In the genomic region with DNA sequence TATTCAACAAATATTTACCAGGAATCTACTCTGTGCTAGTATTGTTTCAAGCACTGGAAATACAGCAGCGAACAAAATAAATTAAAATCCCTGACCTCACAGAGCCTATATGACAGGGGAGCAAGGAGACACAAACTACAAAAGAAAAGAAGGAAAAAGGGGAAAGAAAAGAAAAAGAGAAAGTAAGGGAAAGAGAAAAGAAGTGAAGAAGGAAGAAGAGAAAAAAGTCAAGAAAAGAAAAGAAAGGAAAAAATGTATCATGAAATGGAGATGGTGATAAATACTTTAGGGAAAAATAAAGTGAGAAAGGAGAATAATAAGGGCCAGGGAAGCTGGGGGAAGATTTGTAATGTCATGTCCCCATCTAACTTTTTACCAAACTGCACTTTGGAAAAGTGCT, we compare ENCODE assay signal across 27 cellular contexts. TPM values are rescaled to one million over a fixed set of nuclear protein-coding genes. Genes with fewer than 3 reads are reported as not detected.
DNase-seq lines count a peak whose midpoint lies in the region; FAIRE-seq and TF ChIP-seq lines count a peak whose summit lies in the region.
"Had no signal": no experiment of that assay in that cellular context is flagged by ENCODE, and none has a peak within 500 bp of the region (broad histone marks: within the 10 kb centered on the region; RNA-seq: fewer than 3 reads in every experiment).

No MANE protein-coding gene starts in this region.

- in situ Hi-C loops in brain microvascular endothelial cell (cut with HindIII; ENCODE audit: low pct_ligation_motif_present, low sequenced_read_pairs), result no loop called here

- H3K4me1 ChIP-seq in ACC112 (ENCODE audit: control insufficient read depth, insufficient read depth, low read length, unreplicated experiment) (peaks cover 26% of the 10 kb centered on the region), small intestine (ENCODE audit: control insufficient read depth in 2 of 2, insufficient read depth in 1 of 2, low read depth in 1 of 2, low read length in 1 of 2) (no peaks in the 10 kb centered on the region)
- H3K4me1 ChIP-seq: BLaER1, HAP-1, SJCRH30 had no signal

- H3K27ac ChIP-seq in ACC112 (ENCODE audit: low read depth, low read length) (peak overlapping the region; percentile 86), brain microvascular endothelial cell (peak overlapping the region; percentile 9), small intestine (ENCODE audit: low read depth in 1 of 2, low read length in 1 of 2) (no peak overlapping the region)
- H3K27ac ChIP-seq: BLaER1, KMS-11, PC-9, SJCRH30 had no signal

- peak overlapping the region; percentile 16; the same call in 1 of the 2 replicates for H3K4me3 Mint-ChIP-seq in HFFc6
- H3K4me3 Mint-ChIP-seq in osteocyte (ENCODE audit: unreplicated experiment), result peak overlapping the region; percentile 40
- H3K4me3 Mint-ChIP-seq: CD4-positive, CD25-positive, alpha-beta regulatory T cell had no signal

- H3K4me3 ChIP-seq in ACC112 (ENCODE audit: low read depth, low read length) (no peak overlapping the region), brain microvascular endothelial cell (ENCODE audit: low read depth, low read length) (no peak overlapping the region), small intestine (ENCODE audit: low read depth in 1 of 2, low read length in 2 of 2) (no peak overlapping the region)
- H3K4me3 ChIP-seq: BLaER1, HAP-1, PC-9, SJCRH30 had no signal

- H3K27me3 Mint-ChIP-seq in HFFc6 (ENCODE audit: insufficient read depth), result no peaks in the 10 kb centered on the region
- H3K27me3 Mint-ChIP-seq in osteocyte (ENCODE audit: unreplicated experiment), result no peaks in the 10 kb centered on the region
- H3K27me3 Mint-ChIP-seq: CD4-positive, CD25-positive, alpha-beta regulatory T cell had no signal

- no peaks in the 10 kb centered on the region for H3K9me3 Mint-ChIP-seq in HFFc6
- no peaks in the 10 kb centered on the region for H3K9me3 Mint-ChIP-seq in osteocyte (ENCODE audit: unreplicated experiment)
- H3K9me3 Mint-ChIP-seq: CD4-positive, CD25-positive, alpha-beta regulatory T cell had no signal

- WGBS in small intestine, 3 donors, result 97 to 98% (median 98%) methylated on average over 1 of the region's 1 CpG

- TF ChIP-seq CTCF in HFFc6 (IDR thresholded peaks at IDR 0.05) (no peak), brain microvascular endothelial cell (IDR thresholded peaks at IDR 0.05; ENCODE audit: low read depth, low read length, missing control alignments) (no peak), osteocyte (IDR thresholded peaks at IDR 0.05) (no peak)

- H3K27ac Mint-ChIP-seq in HFFc6, result peak overlapping the region; percentile 65
- peak overlapping the region; percentile 97 for H3K27ac Mint-ChIP-seq in osteocyte (ENCODE audit: unreplicated experiment)
- H3K27ac Mint-ChIP-seq: CD4-positive, CD25-positive, alpha-beta regulatory T cell had no signal

- no peaks in the 10 kb centered on the region for H3K27me3 ChIP-seq in ACC112 (ENCODE audit: insufficient read depth, low read length)
- H3K27me3 ChIP-seq in brain microvascular endothelial cell (replicated peaks), result no peaks in the 10 kb centered on the region
- H3K27me3 ChIP-seq in small intestine (ENCODE audit: control insufficient read depth in 2 of 2, insufficient read depth in 2 of 2, low read length in 2 of 2), result no peaks in the 10 kb centered on the region
- H3K27me3 ChIP-seq: BLaER1, SJCRH30 had no signal

- no peak overlapping the region for H2AFZ ChIP-seq in ACC112 (ENCODE audit: low read length, unreplicated experiment)
- H2AFZ ChIP-seq: PC-9 had no signal

- H3K36me3 Mint-ChIP-seq in HFFc6 (ENCODE audit: low read depth) (peaks cover 31% of the 10 kb centered on the region), osteocyte (ENCODE audit: unreplicated experiment) (peaks cover 26% of the 10 kb centered on the region)

- H3K9me3 ChIP-seq in small intestine (ENCODE audit: control insufficient read depth, low read depth), result no peaks in the 10 kb centered on the region
- H3K9me3 ChIP-seq: HAP-1, SJCRH30 had no signal

- DNase-seq in HFFc6 (no peak), brain microvascular endothelial cell (no peak), osteocyte (ENCODE audit: extremely low spot score, unreplicated experiment) (no peak), small intestine (no peak), kidney glomerular epithelial cell (lab: John Stamatoyannopoulos, UW) (no peak), islet precursor cell (no peak)
- DNase-seq: 8988T; CD4-positive, CD25-positive, alpha-beta regulatory T cell; DMS79; GDM1; GOT3; NCI-H1048; NCI-H1417; NCI-H1694; NCI-H2081; NCI-H2227 treated with DMSO at 0.1 percent for 48 hours; NCI-H526 treated with DMSO at 0.1 percent for 48 hours; PC-9; SJCRH30 had no signal

- peaks cover 5% of the 10 kb centered on the region for H3K79me2 ChIP-seq in ACC112 (ENCODE audit: control insufficient read depth, insufficient read depth, low read length, unreplicated experiment)

- H3K36me3 ChIP-seq in ACC112 (ENCODE audit: insufficient read depth, low read length) (peaks cover 39% of the 10 kb centered on the region), brain microvascular endothelial cell (replicated peaks) (peaks cover 4% of the 10 kb centered on the region), small intestine (ENCODE audit: control insufficient read depth in 2 of 2, insufficient read depth in 2 of 2, low read length in 2 of 2) (peaks cover 2 to 6% of the 10 kb centered on the region in 2 donors)

- H3K4me1 Mint-ChIP-seq in HFFc6 (ENCODE audit: low read depth), result peaks cover 20% of the 10 kb centered on the region
- peaks cover 36% of the 10 kb centered on the region for H3K4me1 Mint-ChIP-seq in osteocyte (ENCODE audit: unreplicated experiment)

- no peak for FAIRE-seq in small intestine (lab: Jason Lieb, UNC)
- FAIRE-seq: GM12891 had no signal

RNA-seq across cellular contexts. Expression of gene C10orf88, which starts 14.9 kb away (rescaled TPM):
- total RNA-seq in HFFc6 (2021; fragmentation: NEBNext Ultra II Directional; extraction: Animal tissue kit (Norgen Biotek cat#: 25700)), result 10 to 100 TPM in 5 of 6 experiments, 1 to 10 TPM in 1; 9.7 to 15.3 (median 12.8) TPM
- total RNA-seq in osteocyte, result 9.4 and 10.0 TPM in 2 replicates
- polyA plus RNA-seq in small intestine, result 1 to 10 TPM; 2.7 to 5.6 (median 4.0) TPM

RNA-seq across cellular contexts. Expression of gene FAM24A, which starts 28.7 kb away (rescaled TPM):
- not detected for total RNA-seq in HFFc6 (2021; fragmentation: NEBNext Ultra II Directional; extraction: Animal tissue kit (Norgen Biotek cat#: 25700))
- total RNA-seq in osteocyte, result not detected in 2 replicates
- not detected for polyA plus RNA-seq in small intestine
- total RNA-seq: CD4-positive, CD25-positive, alpha-beta regulatory T cell; NCI-H460; PC-9; Right ventricle myocardium inferior; RPMI7951; SJCRH30 had no signal
- polyA plus RNA-seq: CD4-positive, CD25-positive, alpha-beta regulatory T cell had no signal

RNA-seq across cellular contexts. Expression of gene PSTK, which starts 41.1 kb away (rescaled TPM):
- 1 to 10 TPM; 2.6 to 5.1 (median 4.2) TPM for total RNA-seq in HFFc6 (2021; fragmentation: NEBNext Ultra II Directional; extraction: Animal tissue kit (Norgen Biotek cat#: 25700))
- 5.9 and 6.1 TPM in 2 replicates for total RNA-seq in osteocyte
- 1 to 10 TPM; 1.4 to 3.4 (median 2.4) TPM for polyA plus RNA-seq in small intestine

RNA-seq across cellular contexts. Expression of gene FAM24B, which starts 59.8 kb away (rescaled TPM):
- total RNA-seq in HFFc6 (2021; fragmentation: NEBNext Ultra II Directional; extraction: Animal tissue kit (Norgen Biotek cat#: 25700)), result 1 to 10 TPM; 5.0 to 7.2 (median 6.3) TPM
- total RNA-seq in osteocyte, result 0.70 TPM in 1 of 2 replicates, not detected in the other
- polyA plus RNA-seq in small intestine, result 1 to 10 TPM in 1 of 3 donors, not detected in 2; 5.7 TPM

Comparison
In these comparisons a context has a peak if more than half of its experiments do, and no peak if none do; other contexts are left out.
1. H3K27ac ChIP-seq: peak in ACC112 (single experiment) and brain microvascular endothelial cell (single experiment); none in small intestine (0 of 2).